31 cellular contexts compared by ENCODE assay signal in the genomic region with DNA sequence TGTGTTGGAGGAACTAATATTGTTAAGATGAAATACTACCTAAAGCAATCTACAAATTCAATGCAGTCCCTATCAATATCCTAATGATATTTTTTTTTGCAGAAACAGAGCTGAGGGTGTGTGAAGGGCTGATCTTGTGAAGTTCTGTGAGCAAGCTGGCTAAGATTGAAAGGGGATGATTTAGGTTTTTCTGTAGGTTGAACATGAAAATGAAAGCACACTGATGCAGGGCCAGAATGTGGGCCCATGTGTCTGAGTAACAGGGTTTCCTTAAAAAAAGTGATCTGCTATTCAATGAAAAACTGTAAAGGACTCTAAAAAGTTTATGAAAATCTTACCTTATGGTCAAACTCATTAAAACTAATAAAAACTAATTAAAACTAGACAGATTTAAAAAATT.
"Had no signal": no experiment of that assay in that cellular context is flagged by ENCODE, and none has a peak within 500 bp of the region (broad histone marks: within the 10 kb centered on the region; RNA-seq: fewer than 3 reads in every experiment).

No MANE protein-coding gene starts in this region.

- H2AFZ ChIP-seq: hepatocyte had no signal

- H3K4me2 ChIP-seq: hepatocyte had no signal

- H3K27me3 Mint-ChIP-seq: effector memory CD8-positive, alpha-beta T cell; naive B cell; T-cell; type B pancreatic cell had no signal

- H3K27ac ChIP-seq: adrenal gland, ascending aorta, brain microvascular endothelial cell, dorsolateral prefrontal cortex, lower lobe of right lung, thoracic aorta, WERI-Rb-1 had no signal

- H3K4me3 ChIP-seq: adrenal gland, ascending aorta, dorsolateral prefrontal cortex, hepatocyte, lower lobe of right lung, thoracic aorta had no signal

- DNase-seq: activated CD4-positive, CD25-positive, alpha-beta regulatory T cell treated with anti-CD3 and anti-CD28 coated beads, Interleukin-2, amount 50 U/mL, for 72 hours; activated CD8-positive, alpha-beta memory T cell treated with anti-CD3 and anti-CD28 coated beads, Interleukin-2, amount 50 U/mL, for 48 hours; activated effector memory CD4-positive, alpha-beta T cell treated with Interleukin-2 at 50 U/mL for 16 hours; activated naive CD4-positive, alpha-beta T cell treated with anti-CD3 and anti-CD28 coated beads, Interleukin-2, amount 50 U/mL, for 16 hours; activated T-cell treated with anti-CD3 and anti-CD28 coated beads, Interleukin-2, amount 50 U/mL, for 48 hours; brain microvascular endothelial cell; caudate nucleus; dorsolateral prefrontal cortex; effector memory CD8-positive, alpha-beta T cell; foreskin melanocyte; glutamatergic neuron; immature natural killer cell; lower lobe of right lung; mesendoderm; naive B cell; occipital lobe; posterior cingulate gyrus; small intestine; stimulated activated CD4-positive, alpha-beta T cell treated with anti-CD3 and anti-CD28 coated beads, Interleukin-4, amount 100 ng/mL, for 1 hour; stimulated activated naive CD4-positive, alpha-beta T cell treated with Interleukin-2 at 50 U/mL for 16 hours; T-cell; WERI-Rb-1 had no signal

- H3K36me3 ChIP-seq: adrenal gland, brain microvascular endothelial cell, lower lobe of right lung, thoracic aorta, WERI-Rb-1 had no signal

- H3K36me3 Mint-ChIP-seq: immature natural killer cell, naive B cell, T-cell had no signal

- H3K27ac Mint-ChIP-seq: immature natural killer cell, type B pancreatic cell had no signal

- H3K4me3 Mint-ChIP-seq: effector memory CD8-positive, alpha-beta T cell; immature natural killer cell; naive B cell; neural crest cell; type B pancreatic cell had no signal

- H3K27me3 ChIP-seq: adrenal gland, ascending aorta, brain microvascular endothelial cell, dorsolateral prefrontal cortex, hepatocyte had no signal

- ATAC-seq: effector memory CD8-positive, alpha-beta T cell; esophagus mucosa; left lobe of liver; lower lobe of right lung; sciatic nerve; T-cell had no signal

- H3K9me3 Mint-ChIP-seq: effector memory CD8-positive, alpha-beta T cell; immature natural killer cell; neural crest cell; T-cell had no signal

- H3K9me3 ChIP-seq: adrenal gland, ascending aorta, lower lobe of right lung, thoracic aorta had no signal
